ENCODE assay signal across 9 cellular contexts in the genomic region with DNA sequence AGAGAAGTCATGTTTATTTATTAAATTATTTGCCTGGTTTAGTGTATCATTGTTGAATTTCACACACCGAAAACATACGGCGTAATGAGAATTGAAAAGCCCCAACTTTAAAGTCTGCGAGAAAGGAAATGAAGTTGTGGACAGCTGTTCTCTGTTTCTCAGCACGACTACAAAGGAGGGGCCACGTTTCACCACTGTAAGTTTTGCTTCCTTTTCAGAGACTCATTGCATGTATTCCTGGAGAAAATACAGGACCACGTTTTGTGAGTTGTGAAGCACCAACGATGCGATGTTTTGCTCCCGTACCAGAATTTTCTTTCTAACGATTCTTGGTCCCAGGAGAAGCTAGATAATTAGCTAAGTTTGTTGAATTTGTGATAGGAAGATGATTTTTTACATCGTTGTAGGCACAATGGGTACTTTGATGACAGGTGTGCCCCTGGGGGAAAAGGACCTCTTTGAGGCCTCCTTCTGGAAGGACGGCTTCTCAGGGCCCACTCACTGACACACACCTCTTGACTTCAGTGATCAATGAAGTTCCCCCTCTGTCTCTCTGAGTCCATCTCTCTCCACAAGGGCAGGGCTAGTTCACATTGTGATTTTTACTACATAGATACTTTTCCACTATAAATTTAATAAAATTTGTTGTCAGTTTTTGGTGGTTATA. TPM values are rescaled to one million over a fixed set of nuclear protein-coding genes. Genes with fewer than 3 reads are reported as not detected.
DNase-seq lines count a peak whose midpoint lies in the region; ATAC-seq and TF ChIP-seq lines count a peak whose summit lies in the region.
"Had no signal": no experiment of that assay in that cellular context is flagged by ENCODE, and none has a peak within 500 bp of the region (broad histone marks: within the 10 kb centered on the region; RNA-seq: fewer than 3 reads in every experiment).

No MANE protein-coding gene starts in this region.

- TF ChIP-seq CTCF in ovary (IDR thresholded peaks at IDR 0.05), result no peak
- TF ChIP-seq CTCF in gastrocnemius medialis (IDR thresholded peaks at IDR 0.05 in 4 of 5, conservative IDR thresholded peaks at IDR 0.05 in 1 of 5), result no peak

- in situ Hi-C loops in gastrocnemius medialis (cut with MboI; ENCODE audit: low sequenced_read_pairs in 4 of 4), result no loop called here

- no peaks in the 10 kb centered on the region for H3K27me3 Mint-ChIP-seq in CD8-positive, alpha-beta memory T cell
- H3K27me3 Mint-ChIP-seq in activated naive CD8-positive, alpha-beta T cell treated with anti-CD3 and anti-CD28 coated beads for 36 hours, result no peaks in the 10 kb centered on the region

- peaks cover 17 to 29% (median 18%) of the 10 kb centered on the region in 3 donors for H3K36me3 Mint-ChIP-seq in CD8-positive, alpha-beta memory T cell
- H3K36me3 Mint-ChIP-seq in activated naive CD8-positive, alpha-beta T cell treated with anti-CD3 and anti-CD28 coated beads for 36 hours, result peaks cover 37% of the 10 kb centered on the region

- peaks cover 87 to 95% (median 95%) of the 10 kb centered on the region in 3 donors for H3K4me1 Mint-ChIP-seq in CD8-positive, alpha-beta memory T cell
- peaks cover 79% of the 10 kb centered on the region for H3K4me1 Mint-ChIP-seq in activated naive CD8-positive, alpha-beta T cell treated with anti-CD3 and anti-CD28 coated beads for 36 hours

- no peak for TF ChIP-seq EP300 in ovary (IDR thresholded peaks at IDR 0.05)

- peak overlapping the region; percentile 46 for H3K27ac ChIP-seq in CD8-positive, alpha-beta memory T cell (ENCODE audit: low read depth, low read length)
- H3K27ac ChIP-seq in ovary, result no peak overlapping the region
- H3K27ac ChIP-seq in gastrocnemius medialis, result no peak overlapping the region

- H3K4me3 Mint-ChIP-seq in CD8-positive, alpha-beta memory T cell, result peak overlapping the region; percentile 49 to 86 (median 71)
- peak overlapping the region; percentile 60 for H3K4me3 Mint-ChIP-seq in activated naive CD8-positive, alpha-beta T cell treated with anti-CD3 and anti-CD28 coated beads for 36 hours

- TF ChIP-seq POLR2A in ovary (IDR thresholded peaks at IDR 0.05) (no peak), gastrocnemius medialis (IDR thresholded peaks at IDR 0.05) (no peak)

- peak overlapping the region; percentile 57 for H3K4me3 ChIP-seq in CD8-positive, alpha-beta memory T cell (ENCODE audit: low read length)
- no peak overlapping the region for H3K4me3 ChIP-seq in ovary
- H3K4me3 ChIP-seq in gastrocnemius medialis, result no peak overlapping the region

- CTCF ChIA-PET in CD8-positive, alpha-beta memory T cell (lab: Charles Lee), result interaction anchor here (0.6 to 5.2 kb wide), 6 partner anchors 9 to 33 kb away, joined by 4 to 36 read pairs (median 7); a partner anchor contains a TSS

- peak; percentile 70 for ATAC-seq in GM19395 (IDR thresholded peaks at IDR 0.05; ENCODE audit: unreplicated experiment)
- ATAC-seq in HG03159 (IDR thresholded peaks at IDR 0.05; ENCODE audit: unreplicated experiment), result peak; percentile 59
- ATAC-seq in gastrocnemius medialis, result no peak

- peaks cover 72% of the 10 kb centered on the region for H3K4me1 ChIP-seq in CD8-positive, alpha-beta memory T cell (ENCODE audit: insufficient read depth, low read length)
- H3K4me1 ChIP-seq in ovary (ENCODE audit: insufficient read depth) (no peaks in the 10 kb centered on the region), gastrocnemius medialis (no peaks in the 10 kb centered on the region)

- peak in 2 of 5 donors; percentile 16 to 42 for DNase-seq in CD8-positive, alpha-beta memory T cell
- no peak for DNase-seq in activated naive CD8-positive, alpha-beta T cell treated with anti-CD3 and anti-CD28 coated beads for 36 hours
- DNase-seq in ovary (no peak), HT-29 (ENCODE audit: low spot score) (no peak), gastrocnemius medialis (no peak), NCI-H2227 (lab: John Stamatoyannopoulos, UW; ENCODE audit: unreplicated experiment) (no peak)
- DNase-seq: NCI-H524 had no signal

- POLR2A ChIA-PET in CD8-positive, alpha-beta memory T cell (lab: Charles Lee), result interaction anchor here (0.6 to 1.5 kb wide), 3 partner anchors 9 to 262 kb away, joined by 3 to 6 read pairs (median 4); no protein-coding TSS in a partner anchor

- H3K27ac Mint-ChIP-seq in CD8-positive, alpha-beta memory T cell, result peak overlapping the region; percentile 87 to 94 (median 90)
- peak overlapping the region; percentile 95 for H3K27ac Mint-ChIP-seq in activated naive CD8-positive, alpha-beta T cell treated with anti-CD3 and anti-CD28 coated beads for 36 hours

- H3K36me3 ChIP-seq in CD8-positive, alpha-beta memory T cell (ENCODE audit: insufficient read depth, low read length), result peaks cover 6% of the 10 kb centered on the region
- H3K36me3 ChIP-seq in ovary (no peaks in the 10 kb centered on the region), gastrocnemius medialis (no peaks in the 10 kb centered on the region)

- H3K9me3 ChIP-seq in CD8-positive, alpha-beta memory T cell (ENCODE audit: low read length), result no peaks in the 10 kb centered on the region
- H3K9me3 ChIP-seq in ovary (no peaks in the 10 kb centered on the region), gastrocnemius medialis (no peaks in the 10 kb centered on the region)

- no peaks in the 10 kb centered on the region for H3K27me3 ChIP-seq in CD8-positive, alpha-beta memory T cell (ENCODE audit: insufficient read depth, low read length, poor library complexity, severe bottlenecking)
- H3K27me3 ChIP-seq in ovary (no peaks in the 10 kb centered on the region), gastrocnemius medialis (no peaks in the 10 kb centered on the region)

- WGBS in ovary, 3 donors, result 58 to 72% (median 65%) methylated on average over 13 of the region's 13 CpGs

- intact Hi-C loops in ovary (cut with DNase I), result no loop called here
- intact Hi-C loops in gastrocnemius medialis (cut with DNase I; ENCODE audit: low total_unique reads), result no loop called here

- peaks cover 0 to 2% (median 0%) of the 10 kb centered on the region in 5 donors for H3K9me3 Mint-ChIP-seq in CD8-positive, alpha-beta memory T cell
- H3K9me3 Mint-ChIP-seq in activated naive CD8-positive, alpha-beta T cell treated with anti-CD3 and anti-CD28 coated beads for 36 hours, result peaks cover 10% of the 10 kb centered on the region

RNA-seq across cellular contexts. Expression of a gene that starts 23.7 kb away (rescaled TPM):
- 1 to 10 TPM in 1 of 2 experiments, under 1 TPM in 1; 0.90 to 1.6 TPM for total RNA-seq in CD8-positive, alpha-beta memory T cell
- polyA plus RNA-seq in CD8-positive, alpha-beta memory T cell, result 5.5 TPM
- 1 to 10 TPM; 1.3 to 1.5 TPM for total RNA-seq in activated naive CD8-positive, alpha-beta T cell treated with anti-CD3 and anti-CD28 coated beads for 36 hours
- total RNA-seq in ovary, result 10 to 100 TPM in 2 of 7 donors, 1 to 10 TPM in 5; 4.6 to 22.7 (median 7.4) TPM
- polyA plus RNA-seq in ovary, result 10 to 100 TPM; 16.1 to 22.2 TPM
- not detected in 2 replicates for total RNA-seq in HT-29 (2014; rRNA removed; shearing (Covaris generic))
- 10 to 100 TPM in 2 of 4 donors, 1 to 10 TPM in 2; 7.1 to 55.0 (median 15.2) TPM for total RNA-seq in gastrocnemius medialis

Comparison
In these comparisons a context has a peak if more than half of its experiments do, and no peak if none do; other contexts are left out.
1. ATAC-seq: peak in GM19395 (single experiment) and HG03159 (single experiment); none in gastrocnemius medialis (0 of 2).